12 cellular contexts compared by ENCODE assay signal in the genomic region with DNA sequence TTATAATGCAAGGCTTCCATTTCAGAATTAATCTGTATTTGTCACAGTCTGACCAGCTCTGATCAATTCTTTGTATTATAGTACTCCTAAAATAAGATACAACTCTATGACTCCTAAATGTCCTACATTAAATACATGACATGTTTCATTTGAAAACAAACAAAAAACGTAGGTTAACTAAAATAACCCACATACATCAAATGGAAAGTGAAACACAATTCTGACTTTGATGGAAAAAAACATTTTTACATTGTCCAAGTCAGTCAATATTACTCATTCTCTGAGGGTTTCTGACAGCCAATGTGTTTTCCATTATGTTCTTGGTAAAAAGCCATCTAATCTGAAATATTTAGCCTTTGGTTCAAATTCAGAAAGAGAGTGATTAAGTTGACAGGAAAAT. TPM values are rescaled to one million over a fixed set of nuclear protein-coding genes. Genes with fewer than 3 reads are reported as not detected.
DNase-seq lines count a peak whose midpoint lies in the region; ATAC-seq lines count a peak whose summit lies in the region.
"Had no signal": no experiment of that assay in that cellular context is flagged by ENCODE, and none has a peak within 500 bp of the region (broad histone marks: within the 10 kb centered on the region; RNA-seq: fewer than 3 reads in every experiment).

No MANE protein-coding gene starts in this region.

- no peak for DNase-seq in activated T-cell treated with anti-CD3 and anti-CD28 coated beads, Interleukin-2, amount 50 U/mL, for 4 hours
- DNase-seq in activated T-cell treated with anti-CD3 and anti-CD28 coated beads for 4 hours = no peak
- DNase-seq in activated naive CD8-positive, alpha-beta T cell treated with anti-CD3 and anti-CD28 coated beads for 36 hours = no peak
- DNase-seq in GOT3 (lab: John Stamatoyannopoulos, UW) = no peak
- DNase-seq in NCI-H2171 treated with DMSO at 0.1 percent for 48 hours (lab: John Stamatoyannopoulos, UW) = no peak
- no peak for DNase-seq in putamen (ENCODE audit: low spot score)
- DNase-seq: activated effector memory CD4-positive, alpha-beta T cell treated with anti-CD3 and anti-CD28 coated beads, Interleukin-2, amount 50 U/mL, for 16 hours; dermis blood vessel endothelial cell; GF-D8; sigmoid colon had no signal

- no peaks in the 10 kb centered on the region for H3K9me3 Mint-ChIP-seq in activated T-cell treated with anti-CD3 and anti-CD28 coated beads, Interleukin-2, amount 50 U/mL, for 4 hours
- no peaks in the 10 kb centered on the region for H3K9me3 Mint-ChIP-seq in activated naive CD8-positive, alpha-beta T cell treated with anti-CD3 and anti-CD28 coated beads for 36 hours
- H3K9me3 Mint-ChIP-seq in stimulated activated naive CD8-positive, alpha-beta T cell treated with anti-CD3 and anti-CD28 coated beads, Interleukin-15, Interleukin-2, amounts not matched to agents 100 ng/mL and 50 ng/mL, for 24 hours = no peaks in the 10 kb centered on the region

- no peaks in the 10 kb centered on the region for H3K27me3 Mint-ChIP-seq in activated T-cell treated with anti-CD3 and anti-CD28 coated beads, Interleukin-2, amount 50 U/mL, for 4 hours (ENCODE audit: low read depth)
- H3K27me3 Mint-ChIP-seq in activated naive CD8-positive, alpha-beta T cell treated with anti-CD3 and anti-CD28 coated beads for 36 hours = no peaks in the 10 kb centered on the region
- H3K27me3 Mint-ChIP-seq in stimulated activated naive CD8-positive, alpha-beta T cell treated with anti-CD3 and anti-CD28 coated beads, Interleukin-15, Interleukin-2, amounts not matched to agents 100 ng/mL and 50 ng/mL, for 24 hours = no peaks in the 10 kb centered on the region

- ATAC-seq in activated T-cell treated with anti-CD3 and anti-CD28 coated beads, Interleukin-2, amount 50 U/mL, for 4 hours = peak; percentile 76 to 84
- peak; percentile 53 for ATAC-seq in HG03159 (IDR thresholded peaks at IDR 0.05; ENCODE audit: unreplicated experiment)

- H3K27ac Mint-ChIP-seq in activated naive CD8-positive, alpha-beta T cell treated with anti-CD3 and anti-CD28 coated beads for 36 hours = peak overlapping the region; percentile 81
- H3K27ac Mint-ChIP-seq in stimulated activated naive CD8-positive, alpha-beta T cell treated with anti-CD3 and anti-CD28 coated beads, Interleukin-15, Interleukin-2, amounts not matched to agents 100 ng/mL and 50 ng/mL, for 24 hours = peak overlapping the region; percentile 87

- H3K4me1 Mint-ChIP-seq in activated T-cell treated with anti-CD3 and anti-CD28 coated beads, Interleukin-2, amount 50 U/mL, for 4 hours (ENCODE audit: low read depth) = peaks cover 54% of the 10 kb centered on the region
- H3K4me1 Mint-ChIP-seq in activated naive CD8-positive, alpha-beta T cell treated with anti-CD3 and anti-CD28 coated beads for 36 hours = peaks cover 62% of the 10 kb centered on the region
- peaks cover 75% of the 10 kb centered on the region for H3K4me1 Mint-ChIP-seq in stimulated activated naive CD8-positive, alpha-beta T cell treated with anti-CD3 and anti-CD28 coated beads, Interleukin-15, Interleukin-2, amounts not matched to agents 100 ng/mL and 50 ng/mL, for 24 hours (ENCODE audit: low read depth)

- peak overlapping the region; percentile 47 for H3K4me3 Mint-ChIP-seq in activated T-cell treated with anti-CD3 and anti-CD28 coated beads, Interleukin-2, amount 50 U/mL, for 4 hours
- H3K4me3 Mint-ChIP-seq in activated naive CD8-positive, alpha-beta T cell treated with anti-CD3 and anti-CD28 coated beads for 36 hours = no peak overlapping the region
- H3K4me3 Mint-ChIP-seq in stimulated activated naive CD8-positive, alpha-beta T cell treated with anti-CD3 and anti-CD28 coated beads, Interleukin-15, Interleukin-2, amounts not matched to agents 100 ng/mL and 50 ng/mL, for 24 hours = peak overlapping the region; percentile 30

- peaks cover 28% of the 10 kb centered on the region for H3K36me3 Mint-ChIP-seq in activated T-cell treated with anti-CD3 and anti-CD28 coated beads, Interleukin-2, amount 50 U/mL, for 4 hours (ENCODE audit: insufficient read depth)
- H3K36me3 Mint-ChIP-seq in activated naive CD8-positive, alpha-beta T cell treated with anti-CD3 and anti-CD28 coated beads for 36 hours = peaks cover 48% of the 10 kb centered on the region
- peaks cover 66% of the 10 kb centered on the region for H3K36me3 Mint-ChIP-seq in stimulated activated naive CD8-positive, alpha-beta T cell treated with anti-CD3 and anti-CD28 coated beads, Interleukin-15, Interleukin-2, amounts not matched to agents 100 ng/mL and 50 ng/mL, for 24 hours (ENCODE audit: low read depth)

RNA-seq across cellular contexts. Expression of gene HMGCS1, which starts 8.7 kb away (rescaled TPM):
- total RNA-seq in activated T-cell treated with anti-CD3 and anti-CD28 coated beads, Interleukin-2, amount 50 U/mL, for 4 hours = 100 to 1,000 TPM in 2 of 3 donors, 10 to 100 TPM in 1; 96.5 to 122 (median 106) TPM
- total RNA-seq in activated naive CD8-positive, alpha-beta T cell treated with anti-CD3 and anti-CD28 coated beads for 36 hours = 10 to 100 TPM; 58.4 to 60.2 TPM
